In genomic region chr17:1147664-1148063, GRCh38 we compare ENCODE assay signal across 8 cellular contexts. TPM values are rescaled to one million over a fixed set of nuclear protein-coding genes. Genes with fewer than 3 reads are reported as not detected.
DNase-seq lines count a peak whose midpoint lies in the region; ATAC-seq and TF ChIP-seq lines count a peak whose summit lies in the region.

No MANE protein-coding gene starts in this region.

- no peak for TF ChIP-seq POLR2A in erythroblast (IDR thresholded peaks at IDR 0.05; ENCODE audit: low read length)

- TF ChIP-seq CTCF in foreskin fibroblast (IDR thresholded peaks at IDR 0.05; ENCODE audit: low read depth, low read length): no peak
- TF ChIP-seq CTCF in thoracic aorta (IDR thresholded peaks at IDR 0.05): peak; percentile 46

- no peaks in the 10 kb centered on the region for H3K27me3 ChIP-seq in thoracic aorta (replicated peaks; ENCODE audit: insufficient read depth)

- DNase-seq in 8988T: peak; percentile 75
- peak; percentile 70 for DNase-seq in HK-2 (ENCODE audit: unreplicated experiment)
- DNase-seq in SHP77 (lab: John Stamatoyannopoulos, UW): peak; percentile 91 to 92
- peak; percentile 12 to 64 for DNase-seq in foreskin fibroblast
- no peak for DNase-seq in thoracic aorta (ENCODE audit: low spot score)
- DNase-seq in T-helper 1 cell: no peak
- DNase-seq in erythroblast (lab: John Stamatoyannopoulos, UW): no peak

- H3K4me3 ChIP-seq in foreskin fibroblast (ENCODE audit: low read depth in 1 of 2, low read length in 2 of 2): no peak overlapping the region
- H3K4me3 ChIP-seq in thoracic aorta: no peak overlapping the region

- no peaks in the 10 kb centered on the region for H3K4me1 ChIP-seq in thoracic aorta (ENCODE audit: control insufficient read depth in 1 of 2, low read depth in 2 of 2)

- peaks cover 6% of the 10 kb centered on the region for H3K36me3 ChIP-seq in thoracic aorta

- no peak overlapping the region for H3K27ac ChIP-seq in thoracic aorta

- no peaks in the 10 kb centered on the region for H3K9me3 ChIP-seq in thoracic aorta

- ATAC-seq in thoracic aorta (ENCODE audit: insufficient number of reproducible peaks, low FRiP score, low read depth): peak; percentile 76
- ATAC-seq in HG02884 (IDR thresholded peaks at IDR 0.05; ENCODE audit: unreplicated experiment): no peak

RNA-seq across cellular contexts. Expression of gene ABR, which starts 32.1 kb away (rescaled TPM):
- total RNA-seq in thoracic aorta: 100 to 1,000 TPM; 159 to 200 TPM

Comparison
In these comparisons a context has a peak if more than half of its experiments do, and no peak if none do; other contexts are left out.
1. DNase-seq: peak in 8988T (single experiment), HK-2 (single experiment), SHP77 (2 of 2) and foreskin fibroblast (2 of 2); none in thoracic aorta (single experiment), T-helper 1 cell (0 of 5) and erythroblast (0 of 2).